17 cellular contexts compared by ENCODE assay signal in genomic region chr10:75195035-75195763, GRCh38. TPM values are rescaled to one million over a fixed set of nuclear protein-coding genes. Genes with fewer than 3 reads are reported as not detected.
DNase-seq lines count a peak whose midpoint lies in the region; ATAC-seq, FAIRE-seq and TF ChIP-seq lines count a peak whose summit lies in the region.
"Had no signal": no experiment of that assay in that cellular context is flagged by ENCODE, and none has a peak within 500 bp of the region (broad histone marks: within the 10 kb centered on the region; RNA-seq: fewer than 3 reads in every experiment).

No MANE protein-coding gene starts in this region.

- H3K79me1 ChIP-seq in IMR-90 (ENCODE audit: low read depth in 1 of 2, low read length in 2 of 2) (peaks cover 19 to 32% of the 10 kb centered on the region in 2 experiments; a peak in 3 of 4 replicates), mesenchymal stem cell (replicated peaks; ENCODE audit: low read length, poor library complexity, severe bottlenecking) (peaks cover 4% of the 10 kb centered on the region)

- WGBS in IMR-90 (ENCODE audit: extremely low coverage in 2 of 2, insufficient read length in 1 of 2), 2 experiments: no CpG with 5 or more reads among the region's 6 CpGs
- 34% methylated on average over 5 of the region's 6 CpGs for WGBS in mesenchymal stem cell

- CTCF ChIA-PET in AG04449 (lab: Yijun Ruan, JAX) (interaction anchor here (1.0 to 3.9 kb wide), 5 partner anchors 10 to 40 kb away, joined by 3 to 28 read pairs (median 4); partner anchors contain the start of gene COMTD1), IMR-90 (lab: Yijun Ruan, JAX) (interaction anchor here (0.9 kb wide), 2 partner anchors 40 to 41 kb away, joined by 3 to 4 read pairs; partner anchors contain the start of gene COMTD1)

- H4K91ac ChIP-seq in IMR-90 (ENCODE audit: insufficient read depth, low read depth, low read length) (peak overlapping the region; percentile 82; the same call in 1 of the 2 replicates), mesenchymal stem cell (ENCODE audit: low read length) (no peak overlapping the region)

- in situ Hi-C loops in IMR-90 (cut with MboI; ENCODE audit: low sequenced_read_pairs): no loop called here
- in situ Hi-C loops in GM13977 (cut with MboI; ENCODE audit: low pct_unique_long_range_greater_than_20kb, low sequenced_read_pairs, unreplicated experiment): no loop called here

- H3K4me2 ChIP-seq in IMR-90 (ENCODE audit: low read depth, low read length): peak overlapping the region; percentile 74; the same call in 1 of the 2 replicates
- H3K4me2 ChIP-seq in mesenchymal stem cell (ENCODE audit: low read length, poor library complexity, severe bottlenecking): no peak overlapping the region

- H2AK9ac ChIP-seq in IMR-90 (replicated peaks; ENCODE audit: low read depth, low read length, poor library complexity): no peak overlapping the region

- H3K9me3 ChIP-seq in IMR-90 (ENCODE audit: control insufficient read depth, insufficient read depth, low read length): 0 out of 2 replicates have a peak, but pooled peaks cover 2% of the 10 kb centered on the region
- H3K9me3 ChIP-seq in mesenchymal stem cell (ENCODE audit: control insufficient read depth, low read length): no peaks in the 10 kb centered on the region
- H3K9me3 ChIP-seq: heart left ventricle, spleen, tibial nerve had no signal

- H2AK5ac ChIP-seq in IMR-90 (ENCODE audit: low read depth, low read length) (peak overlapping the region; percentile 88; the same call in 1 of the 2 replicates), mesenchymal stem cell (ENCODE audit: low read length, severe bottlenecking) (no peak overlapping the region)

- H2BK5ac ChIP-seq in IMR-90 (ENCODE audit: low read depth, low read length, poor library complexity, severe bottlenecking) (peak overlapping the region; percentile 94), mesenchymal stem cell (ENCODE audit: low read depth, low read length, poor library complexity, severe bottlenecking) (no peak overlapping the region)

- 0 out of 2 replicates have a peak overlapping the region, but pooled peaks have one; percentile 20 for H3K14ac ChIP-seq in IMR-90 (replicated peaks; ENCODE audit: low read depth, low read length)
- no peak overlapping the region for H3K14ac ChIP-seq in mesenchymal stem cell (ENCODE audit: low read length in 2 of 2)

- H3K4ac ChIP-seq in IMR-90 (ENCODE audit: low read depth, low read length): peak overlapping the region; percentile 52
- no peak overlapping the region for H3K4ac ChIP-seq in mesenchymal stem cell (ENCODE audit: low read depth in 1 of 2, low read length in 2 of 2)

- H3K36me3 ChIP-seq in IMR-90 (ENCODE audit: control insufficient read depth, insufficient read depth, low read length) (no peaks in the 10 kb centered on the region), bronchial epithelial cell (ENCODE audit: control insufficient read depth, insufficient read depth, low read length) (no peaks in the 10 kb centered on the region), mesenchymal stem cell (ENCODE audit: control insufficient read depth in 1 of 2, insufficient read depth in 2 of 2, low read depth in 1 of 2, low read length in 2 of 2) (no peaks in the 10 kb centered on the region)
- H3K36me3 ChIP-seq: tibial nerve had no signal

- H3K9me1 ChIP-seq in IMR-90 (ENCODE audit: insufficient read depth, low read length): peaks cover 23% of the 10 kb centered on the region

- ATAC-seq in IMR-90 (ENCODE audit: low read depth): peak; percentile 76
- ATAC-seq: activated CD8-positive, alpha-beta T cell treated with anti-CD3 and anti-CD28 coated beads for 36 hours; HCT116; heart left ventricle had no signal

- H3K18ac ChIP-seq in IMR-90 (ENCODE audit: low read depth, low read length): peak overlapping the region; percentile 94
- H3K18ac ChIP-seq in mesenchymal stem cell (ENCODE audit: low read depth in 1 of 2, low read length in 2 of 2): peak overlapping the region in 1 of 2 experiments; percentile 21

- 0 out of 2 replicates have a peak overlapping the region, but pooled peaks have one; percentile 14 for H3K23ac ChIP-seq in IMR-90 (ENCODE audit: low read depth, low read length)
- H3K23ac ChIP-seq in mesenchymal stem cell (ENCODE audit: low read length in 2 of 2): no peak overlapping the region

- H3K4me3 ChIP-seq in AG04449 (ENCODE audit: low read depth, low read length) (no peak overlapping the region), IMR-90 (ENCODE audit: insufficient read depth, low read depth, low read length) (no peak overlapping the region), bronchial epithelial cell (ENCODE audit: low read depth, low read length) (no peak overlapping the region), mesenchymal stem cell (ENCODE audit: insufficient read depth in 1 of 2, low read depth in 1 of 2, low read length in 2 of 2) (no peak overlapping the region)
- H3K4me3 ChIP-seq: heart left ventricle, spleen, tibial nerve had no signal

- H4K20me1 ChIP-seq in IMR-90 (ENCODE audit: insufficient read depth, low read length): peaks cover 9% of the 10 kb centered on the region

- no peak for FAIRE-seq in bronchial epithelial cell (lab: Jason Lieb, UNC)
- FAIRE-seq: colon, RCC 7860 had no signal

- peak overlapping the region; percentile 74; the same call in 1 of the 2 replicates for H3K56ac ChIP-seq in IMR-90 (ENCODE audit: extremely low read depth, insufficient read depth, low read length)

- peak overlapping the region; percentile 88 for H2BK20ac ChIP-seq in IMR-90 (ENCODE audit: low read depth, low read length)

- no peak overlapping the region for H3K9ac ChIP-seq in IMR-90 (ENCODE audit: low read depth, low read length)
- H3K9ac ChIP-seq in mesenchymal stem cell (ENCODE audit: low read length): peak overlapping the region; percentile 49

- peak overlapping the region; percentile 76 for H2AFZ ChIP-seq in IMR-90 (replicated peaks; ENCODE audit: low read length, poor library complexity)
- H2AFZ ChIP-seq in mesenchymal stem cell (ENCODE audit: low read depth, low read length): no peak overlapping the region

- H3K27ac ChIP-seq in IMR-90 (ENCODE audit: insufficient read depth, low read length) (peak overlapping the region; percentile 99), mesenchymal stem cell (ENCODE audit: low read length, poor library complexity, severe bottlenecking) (no peak overlapping the region)
- H3K27ac ChIP-seq: spleen had no signal

- H2BK15ac ChIP-seq in IMR-90 (ENCODE audit: low read depth, low read length): peak overlapping the region; percentile 39; the same call in 1 of the 3 replicates
- no peak overlapping the region for H2BK15ac ChIP-seq in mesenchymal stem cell (ENCODE audit: low read depth, poor library complexity, severe bottlenecking)

- no TSS peak for BruUV-seq in IMR-90 (replicated peaks; lab: Mats Ljungman, UMichigan)

- TF ChIP-seq CTCF in AG04449 (IDR thresholded peaks at IDR 0.05; ENCODE audit: insufficient read depth, low read length, missing control alignments) (no peak), IMR-90 (conservative IDR thresholded peaks at IDR 0.05; ENCODE audit: low read depth, low read length) (no peak), bronchial epithelial cell (IDR thresholded peaks at IDR 0.05; ENCODE audit: insufficient read depth, low read length, severe bottlenecking) (no peak), GM13977 (IDR thresholded peaks at IDR 0.05; ENCODE audit: extremely low read depth, insufficient read depth, missing control alignments) (no peak)

- POLR2A ChIA-PET in AG04449 (lab: Yijun Ruan, JAX): interaction anchor here (0.8 to 1.4 kb wide), 2 partner anchors 9 to 40 kb away, joined by 3 to 4 read pairs; no protein-coding TSS in a partner anchor
- POLR2A ChIA-PET in IMR-90 (lab: Charles Lee; ENCODE audit: unreplicated experiment): interaction anchor here (0.6 to 0.7 kb wide), 2 partner anchors 30 to 31 kb away, joined by 3 to 9 read pairs; no protein-coding TSS in a partner anchor

- intact Hi-C loops in IMR-90 (cut with micrococcal nuclease): loop anchor here (1.0 kb wide), 1 partner anchor 15 kb away; the partner anchor contains the start of gene VDAC2

- peak; percentile 76 for DNase-seq in AG04449 (ENCODE audit: low read depth, low spot score)
- DNase-seq in IMR-90: peak; percentile 93
- peak; percentile 21 for DNase-seq in bronchial epithelial cell (ENCODE audit: low read depth)
- DNase-seq in mesenchymal stem cell: peak; percentile 90
- no peak for DNase-seq in GM13977 (ENCODE audit: low spot score)
- DNase-seq in RPMI8226: no peak
- no peak for DNase-seq in Kasumi-1 (lab: John Stamatoyannopoulos, UW)
- no peak for DNase-seq in COR-L47 (lab: John Stamatoyannopoulos, UW)
- DNase-seq: activated CD8-positive, alpha-beta T cell treated with anti-CD3 and anti-CD28 coated beads for 36 hours; activated gamma-delta T cell treated with Interleukin-2 at 50 U/mL for 16 hours; heart left ventricle; NCI-H1417; spleen had no signal

- peak overlapping the region in 1 of 2 experiments; percentile 1 for H2BK12ac ChIP-seq in mesenchymal stem cell (ENCODE audit: low read length in 2 of 2)

- TF ChIP-seq POLR2A in IMR-90 (IDR thresholded peaks at IDR 0.05; ENCODE audit: low read depth, low read length): no peak

- H3K4me1 ChIP-seq in IMR-90 (ENCODE audit: control insufficient read depth, insufficient read depth, low read length) (peaks cover 18% of the 10 kb centered on the region), mesenchymal stem cell (ENCODE audit: control insufficient read depth, insufficient read depth, low read depth, low read length) (peaks cover 3% of the 10 kb centered on the region)

- H2BK120ac ChIP-seq in IMR-90 (ENCODE audit: low read depth, low read length) (peak overlapping the region; percentile 75), mesenchymal stem cell (ENCODE audit: low read depth, low read length) (peak overlapping the region; percentile 29)

- dilution Hi-C loops in IMR-90 (cut with HindIII; ENCODE audit: low sequenced_read_pairs, unreplicated experiment): no loop called here

- peak overlapping the region; percentile 95 for H4K5ac ChIP-seq in IMR-90 (ENCODE audit: low read depth, low read length)

- H3K27me3 ChIP-seq in IMR-90 (ENCODE audit: control insufficient read depth, insufficient read depth, low read length) (no peaks in the 10 kb centered on the region), bronchial epithelial cell (ENCODE audit: control insufficient read depth, insufficient read depth, low read length) (no peaks in the 10 kb centered on the region), mesenchymal stem cell (ENCODE audit: control insufficient read depth in 1 of 2, insufficient read depth in 1 of 2, low read length in 2 of 2) (no peaks in the 10 kb centered on the region)
- H3K27me3 ChIP-seq: heart left ventricle, spleen, tibial nerve had no signal

- no peak for TF ChIP-seq RAD21 in IMR-90 (IDR thresholded peaks at IDR 0.05; ENCODE audit: low read length)

- H4K8ac ChIP-seq in IMR-90 (ENCODE audit: low read depth in 2 of 2, low read length in 2 of 2) (peak overlapping the region; percentile 55 to 63; a peak in 3 of 4 replicates), mesenchymal stem cell (ENCODE audit: low read length) (no peak overlapping the region)

RNA-seq across cellular contexts. Expression of gene VDAC2, which starts 15.4 kb away (rescaled TPM):
- total RNA-seq in IMR-90 (2012; rRNA removed) (122 and 169 TPM in 2 replicates), bronchial epithelial cell (144 and 270 TPM in 2 replicates)
- polyA plus RNA-seq in IMR-90 (2012; rRNA removed): 123 and 139 TPM in 2 replicates
- polyA plus RNA-seq in IMR-90 (2012; cell fraction: cytosol; rRNA removed): 52.8 and 54.1 TPM in 2 replicates
- 31.2 and 88.4 TPM in 2 replicates for polyA plus RNA-seq in IMR-90 (2012; cell fraction: nucleus; rRNA removed; ENCODE audit: low replicate concordance)
- 152 TPM for polyA plus RNA-seq in mesenchymal stem cell (2013, experiment 1 of 2)
- polyA plus RNA-seq in mesenchymal stem cell (2013, experiment 2 of 2): 153 TPM

RNA-seq across cellular contexts. Expression of gene COMTD1, which starts 40.6 kb away (rescaled TPM):
- total RNA-seq in IMR-90 (2012; rRNA removed) (1.4 and 1.6 TPM in 2 replicates), bronchial epithelial cell (11.8 and 21.6 TPM in 2 replicates)
- 6.4 and 9.5 TPM in 2 replicates for polyA plus RNA-seq in IMR-90 (2012; rRNA removed)
- polyA plus RNA-seq in IMR-90 (2012; cell fraction: cytosol; rRNA removed): 10.7 and 12.1 TPM in 2 replicates
- polyA plus RNA-seq in IMR-90 (2012; cell fraction: nucleus; rRNA removed; ENCODE audit: low replicate concordance): 22.0 and 64.6 TPM in 2 replicates
- polyA plus RNA-seq in mesenchymal stem cell (2013, experiment 1 of 2): 11.1 TPM
- polyA plus RNA-seq in mesenchymal stem cell (2013, experiment 2 of 2): 8.8 TPM

Comparison
In these comparisons a context has a peak if more than half of its experiments do, and no peak if none do; other contexts are left out.
1. DNase-seq: peak in AG04449 (single experiment), IMR-90 (single experiment), bronchial epithelial cell (single experiment) and mesenchymal stem cell (single experiment); none in GM13977 (single experiment), RPMI8226 (single experiment), Kasumi-1 (0 of 2) and COR-L47 (single experiment).